9 cellular contexts compared by ENCODE assay signal in genomic region chr5:33859177-33859576, GRCh38. TPM values are rescaled to one million over a fixed set of nuclear protein-coding genes. Genes with fewer than 3 reads are reported as not detected.
DNase-seq lines count a peak whose midpoint lies in the region; ATAC-seq lines count a peak whose summit lies in the region.
"Not testable (repeated sequence)": the region's sequence is repeated elsewhere in the genome, so short reads cannot be mapped to it uniquely, and the experiment has no call there.
"Had no signal": no experiment of that assay in that cellular context is flagged by ENCODE, and none has a peak within 500 bp of the region (broad histone marks: within the 10 kb centered on the region; RNA-seq: fewer than 3 reads in every experiment).

No MANE protein-coding gene starts in this region.

- CTCF ChIA-PET in CD8-positive, alpha-beta memory T cell (lab: Charles Lee): not testable (repeated sequence)
- CTCF ChIA-PET in T-cell (lab: Charles Lee): interaction anchor here in 1 of 2 donors (0.5 kb wide), 1 partner anchor 76 kb away, joined by 3 read pairs; no protein-coding TSS in a partner anchor

- not testable (repeated sequence) for H3K27ac ChIP-seq in CD8-positive, alpha-beta memory T cell (ENCODE audit: low read depth, low read length)

- not testable (repeated sequence) for H3K9me3 Mint-ChIP-seq in CD8-positive, alpha-beta memory T cell; T-cell; activated naive CD8-positive, alpha-beta T cell treated with anti-CD3 and anti-CD28 coated beads, Interleukin-2, amount 50 U/mL, for 24 hours

- not testable (repeated sequence) for H3K4me3 ChIP-seq in CD8-positive, alpha-beta memory T cell (ENCODE audit: low read length)

- not testable (repeated sequence) for H3K36me3 ChIP-seq in CD8-positive, alpha-beta memory T cell (ENCODE audit: insufficient read depth, low read length)

- DNase-seq in CD8-positive, alpha-beta memory T cell: peak in 4 of 5 donors; percentile 5 to 69 (median 56)
- DNase-seq in HT-29 (ENCODE audit: low spot score) (peak; percentile 55), NCI-H526 treated with DMSO at 0.1 percent for 48 hours (lab: John Stamatoyannopoulos, UW) (peak; percentile 19), T-cell (peak in 32 of 34 experiments; percentile 4 to 80 (median 46)), activated T-cell treated with anti-CD3 and anti-CD28 coated beads for 1 hour (ENCODE audit: low read depth) (peak; percentile 8), iris pigment epithelial cell (ENCODE audit: low read depth) (peak; percentile 70)
- DNase-seq in activated naive CD8-positive, alpha-beta T cell treated with anti-CD3 and anti-CD28 coated beads, Interleukin-2, amount 50 U/mL, for 24 hours: peak; percentile 10
- peak; percentile 9 for DNase-seq in stimulated activated CD4-positive, alpha-beta T cell treated with anti-CD3 and anti-CD28 coated beads, Interleukin-4, amount 100 ng/mL, for 24 hours

- H3K4me1 Mint-ChIP-seq in CD8-positive, alpha-beta memory T cell: peaks cover 9 to 37% (median 27%) of the 10 kb centered on the region in 3 donors
- peaks cover 8 to 34% (median 32%) of the 10 kb centered on the region in 3 donors for H3K4me1 Mint-ChIP-seq in T-cell
- H3K4me1 Mint-ChIP-seq in activated naive CD8-positive, alpha-beta T cell treated with anti-CD3 and anti-CD28 coated beads, Interleukin-2, amount 50 U/mL, for 24 hours: not testable (repeated sequence)

- peaks cover 14% of the 10 kb centered on the region for H3K4me1 ChIP-seq in CD8-positive, alpha-beta memory T cell (ENCODE audit: insufficient read depth, low read length)

- POLR2A ChIA-PET in CD8-positive, alpha-beta memory T cell (lab: Charles Lee): interaction anchor here (1.2 kb wide), 1 partner anchor 9 kb away, joined by 5 read pairs; no protein-coding TSS in a partner anchor
- POLR2A ChIA-PET in T-cell (lab: Charles Lee): not testable (repeated sequence)

- H3K27me3 Mint-ChIP-seq in CD8-positive, alpha-beta memory T cell; T-cell; activated naive CD8-positive, alpha-beta T cell treated with anti-CD3 and anti-CD28 coated beads, Interleukin-2, amount 50 U/mL, for 24 hours: not testable (repeated sequence)

- peak; percentile 80 to 96 (median 88) for ATAC-seq in T-cell (replicated peaks in 1 of 4)
- not testable (repeated sequence) for ATAC-seq in activated naive CD8-positive, alpha-beta T cell treated with anti-CD3 and anti-CD28 coated beads, Interleukin-2, amount 50 U/mL, for 24 hours

- not testable (repeated sequence) for H3K36me3 Mint-ChIP-seq in CD8-positive, alpha-beta memory T cell; T-cell; activated naive CD8-positive, alpha-beta T cell treated with anti-CD3 and anti-CD28 coated beads, Interleukin-2, amount 50 U/mL, for 24 hours (ENCODE audit: low read depth)

- not testable (repeated sequence) for H3K27me3 ChIP-seq in CD8-positive, alpha-beta memory T cell (ENCODE audit: insufficient read depth, low read length, poor library complexity, severe bottlenecking)

- peak overlapping the region in 6 of 7 donors; percentile 29 to 43 (median 37) for H3K4me3 Mint-ChIP-seq in CD8-positive, alpha-beta memory T cell
- peak overlapping the region in 2 of 3 donors; percentile 10 to 48 for H3K4me3 Mint-ChIP-seq in T-cell
- H3K4me3 Mint-ChIP-seq in activated naive CD8-positive, alpha-beta T cell treated with anti-CD3 and anti-CD28 coated beads, Interleukin-2, amount 50 U/mL, for 24 hours: not testable (repeated sequence)

- peak overlapping the region in 7 of 8 donors; percentile 22 to 71 (median 61) for H3K27ac Mint-ChIP-seq in CD8-positive, alpha-beta memory T cell
- H3K27ac Mint-ChIP-seq in T-cell: peak overlapping the region; percentile 44 to 63
- H3K27ac Mint-ChIP-seq in activated naive CD8-positive, alpha-beta T cell treated with anti-CD3 and anti-CD28 coated beads, Interleukin-2, amount 50 U/mL, for 24 hours: not testable (repeated sequence)

- H3K9me3 ChIP-seq in CD8-positive, alpha-beta memory T cell (ENCODE audit: low read length): not testable (repeated sequence)

RNA-seq across cellular contexts. Expression of gene ADAMTS12, which starts 32.6 kb away (rescaled TPM):
- not detected for total RNA-seq in CD8-positive, alpha-beta memory T cell
- not detected for polyA plus RNA-seq in CD8-positive, alpha-beta memory T cell
- not detected in 2 replicates for total RNA-seq in HT-29 (2014; rRNA removed; shearing (Covaris generic))
- under 1 TPM in 1 of 5 donors, not detected in 4; 0.03 TPM for total RNA-seq in T-cell
- total RNA-seq: MCF 10A had no signal

Comparison
In these comparisons a context has a peak if more than half of its experiments do, and no peak if none do; other contexts are left out.
1. DNase-seq: peak in every context shown above with its lines; median percentile 70 in iris pigment epithelial cell; 56 in CD8-positive, alpha-beta memory T cell; 55 in HT-29; 46 in T-cell; 19 in NCI-H526 treated with DMSO at 0.1 percent for 48 hours; 10 in activated naive CD8-positive, alpha-beta T cell treated with anti-CD3 and anti-CD28 coated beads, Interleukin-2, amount 50 U/mL, for 24 hours; 9 in stimulated activated CD4-positive, alpha-beta T cell treated with anti-CD3 and anti-CD28 coated beads, Interleukin-4, amount 100 ng/mL, for 24 hours; 8 in activated T-cell treated with anti-CD3 and anti-CD28 coated beads for 1 hour.